Comparison of ENCODE assay signal across 9 cellular contexts in the genomic region with DNA sequence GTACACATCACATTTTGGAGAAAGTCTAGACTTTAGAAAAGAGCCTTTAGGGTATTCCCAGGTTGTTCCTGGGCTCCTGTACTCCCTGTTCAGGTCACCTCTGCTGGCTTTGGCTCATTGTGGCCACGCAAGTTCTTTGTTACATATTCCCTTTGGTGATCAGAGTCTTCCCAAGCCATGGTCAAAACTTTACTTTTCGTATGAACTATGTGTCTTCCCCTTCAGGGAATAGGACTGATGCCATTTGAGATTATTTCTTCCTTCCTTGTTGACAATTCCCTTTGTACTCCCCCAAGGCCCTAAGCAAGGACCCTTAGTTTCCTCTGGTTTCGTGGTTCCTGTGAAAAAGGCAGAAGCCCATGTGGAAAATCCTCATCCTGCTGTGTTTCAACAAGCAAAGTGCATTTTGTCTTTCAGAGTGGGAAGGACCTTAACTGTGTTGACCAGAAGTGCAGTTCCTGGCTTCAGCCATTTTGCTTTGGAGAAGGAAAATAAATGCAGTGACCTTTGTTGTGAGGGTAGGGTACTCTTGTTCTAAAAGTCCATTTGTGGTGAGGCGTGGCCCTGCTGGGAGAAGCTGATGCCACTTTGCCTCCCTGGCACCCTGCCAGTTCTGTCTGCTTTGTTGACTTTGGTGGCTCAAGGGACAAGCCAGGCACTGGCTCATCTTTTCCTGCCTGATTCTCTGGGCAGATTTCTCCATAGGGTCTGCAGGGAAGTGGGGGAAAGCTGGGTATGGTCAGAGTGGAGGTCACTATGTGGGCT. TPM values are rescaled to one million over a fixed set of nuclear protein-coding genes. Genes with fewer than 3 reads are reported as not detected.
DNase-seq lines count a peak whose midpoint lies in the region; ATAC-seq and TF ChIP-seq lines count a peak whose summit lies in the region.
"Had no signal": no experiment of that assay in that cellular context is flagged by ENCODE, and none has a peak within 500 bp of the region (broad histone marks: within the 10 kb centered on the region; RNA-seq: fewer than 3 reads in every experiment).

No MANE protein-coding gene starts in this region.

- ATAC-seq in left lobe of liver: peak; percentile 91
- ATAC-seq: stimulated activated memory B cell treated with anti-CD40 and anti-IgM and Interleukin-4, amounts not matched to agents 10 μg/mL and 1 μg/mL and 100 μg/mL, for 72 hours had no signal

- TF ChIP-seq POLR2A in NB4 (IDR thresholded peaks at IDR 0.05; ENCODE audit: extremely low read depth, insufficient read length): no peak
- TF ChIP-seq POLR2A in tibial nerve (IDR thresholded peaks at IDR 0.05): no peak

- no peaks in the 10 kb centered on the region for H3K36me3 ChIP-seq in tibial nerve
- no peaks in the 10 kb centered on the region for H3K36me3 ChIP-seq in effector memory CD4-positive, alpha-beta T cell (ENCODE audit: control insufficient read depth, insufficient read depth, low read length)

- H3K9me3 ChIP-seq in tibial nerve: no peaks in the 10 kb centered on the region
- H3K9me3 ChIP-seq in effector memory CD4-positive, alpha-beta T cell (ENCODE audit: control insufficient read depth, low read length): no peaks in the 10 kb centered on the region

- H3K4me1 ChIP-seq in tibial nerve: peaks cover 0 to 12% (median 10%) of the 10 kb centered on the region in 4 donors
- no peaks in the 10 kb centered on the region for H3K4me1 ChIP-seq in effector memory CD4-positive, alpha-beta T cell (ENCODE audit: control insufficient read depth, insufficient read depth, low read length, poor library complexity, severe bottlenecking)

- no peaks in the 10 kb centered on the region for H3K27me3 ChIP-seq in tibial nerve
- H3K27me3 ChIP-seq in effector memory CD4-positive, alpha-beta T cell (replicated peaks; ENCODE audit: control insufficient read depth, insufficient read depth, low read length, poor library complexity, severe bottlenecking): no peaks in the 10 kb centered on the region

- H3K27ac ChIP-seq in tibial nerve: peak overlapping the region in 1 of 4 donors; percentile 56
- H3K27ac ChIP-seq in effector memory CD4-positive, alpha-beta T cell (ENCODE audit: insufficient read depth, low read length, poor library complexity, severe bottlenecking): no peak overlapping the region
- H3K27ac ChIP-seq: GM23248 had no signal

- TF ChIP-seq EP300 in tibial nerve (IDR thresholded peaks at IDR 0.05): no peak

- CTCF ChIA-PET in GM10248 (lab: Yijun Ruan, JAX): interaction anchor here (0.8 to 1.7 kb wide), 6 partner anchors 8 to 42 kb away, joined by 3 to 6 read pairs (median 4); no protein-coding TSS in a partner anchor

- peak; percentile 49 for DNase-seq in NB4 (ENCODE audit: low read depth)
- DNase-seq in SHP77 (lab: John Stamatoyannopoulos, UW): peak; percentile 90
- peak; percentile 97 for DNase-seq in left lobe of liver (ENCODE audit: low spot score)
- DNase-seq in tibial nerve (ENCODE audit: low spot score in 2 of 2): peak; percentile 27 to 37
- DNase-seq in activated CD4-positive, alpha-beta T cell treated with anti-CD3 and anti-CD28 coated beads, Interleukin-2, amount 50 U/mL, for 1 hour: no peak
- DNase-seq in effector memory CD4-positive, alpha-beta T cell: no peak
- DNase-seq in GM10248 (ENCODE audit: extremely low spot score): no peak
- DNase-seq: GM23248 had no signal

- H3K4me3 ChIP-seq in NB4 (ENCODE audit: low read depth, low read length) (no peak overlapping the region), tibial nerve (no peak overlapping the region)
- H3K4me3 ChIP-seq in effector memory CD4-positive, alpha-beta T cell (ENCODE audit: insufficient read depth, low read depth, low read length, poor library complexity, severe bottlenecking): no peak overlapping the region
- H3K4me3 ChIP-seq: GM23248 had no signal

- WGBS in tibial nerve, 2 donors: 66 to 72% methylated on average over 4 of the region's 4 CpGs

- TF ChIP-seq CTCF in NB4 (IDR thresholded peaks at IDR 0.05; ENCODE audit: low read depth, low read length): no peak
- TF ChIP-seq CTCF in tibial nerve (IDR thresholded peaks at IDR 0.05): no peak
- no peak for TF ChIP-seq CTCF in GM10248 (IDR thresholded peaks at IDR 0.05; ENCODE audit: control extremely low read depth, extremely low read depth, low read depth, missing control alignments)

- POLR2A ChIA-PET in GM10248 (lab: Yijun Ruan, JAX): interaction anchor here (0.8 kb wide), 1 partner anchor 11 kb away, joined by 3 read pairs; no protein-coding TSS in a partner anchor

RNA-seq across cellular contexts. Expression of gene ZNRF1, which starts 55.1 kb away (rescaled TPM):
- total RNA-seq in left lobe of liver (14.0 TPM), tibial nerve (10 to 100 TPM; 10.3 to 31.4 (median 14.7) TPM)

Comparison
In these comparisons a context has a peak if more than half of its experiments do, and no peak if none do; other contexts are left out.
1. DNase-seq: peak in NB4 (single experiment), SHP77 (2 of 2), left lobe of liver (single experiment) and tibial nerve (2 of 2); none in activated CD4-positive, alpha-beta T cell treated with anti-CD3 and anti-CD28 coated beads, Interleukin-2, amount 50 U/mL, for 1 hour (single experiment), effector memory CD4-positive, alpha-beta T cell (0 of 3) and GM10248 (single experiment).